ENCODE assay signal across 20 cellular contexts in genomic region chr1:56072310-56072709, GRCh38.
"Had no signal": no experiment of that assay in that cellular context is flagged by ENCODE, and none has a peak within 500 bp of the region (broad histone marks: within the 10 kb centered on the region; RNA-seq: fewer than 3 reads in every experiment).

No MANE protein-coding gene starts in this region.

- ATAC-seq: activated CD8-positive, alpha-beta T cell treated with anti-CD3 and anti-CD28 coated beads, Interleukin-2, amount 10 ng/mL, durations not matched to agents 7 days and 5 days; left lobe of liver; naive thymus-derived CD4-positive, alpha-beta T cell; SK-N-SH treated with all-trans-retinoic acid at 6 μM for 48 hours; stimulated activated naive CD8-positive, alpha-beta T cell treated with anti-CD3 and anti-CD28 coated beads, Interleukin-15, Interleukin-2, amounts not matched to agents 100 U/mL and 50 U/mL, for 24 hours had no signal

- H3K4me2 ChIP-seq: hepatocyte had no signal

- FAIRE-seq: colon had no signal

- H3K4me3 ChIP-seq: hepatocyte, spleen, transverse colon had no signal

- H2AFZ ChIP-seq: hepatocyte had no signal

- DNase-seq: activated CD4-positive, alpha-beta T cell treated with anti-CD3 and anti-CD28 coated beads, Interleukin-2, amount 50 U/mL, for 1 hour; activated CD4-positive, CD25-positive, alpha-beta regulatory T cell treated with anti-CD3 and anti-CD28 coated beads, Interleukin-2, amount 50 U/mL, for 72 hours; activated CD8-positive, alpha-beta T cell treated with anti-CD3 and anti-CD28 coated beads, Interleukin-2, amount 10 ng/mL, durations not matched to agents 7 days and 5 days; activated gamma-delta T cell; activated naive CD4-positive, alpha-beta T cell treated with anti-CD3 and anti-CD28 coated beads, Interleukin-2, amount 50 U/mL, for 16 hours; anterior cingulate cortex; brain microvascular endothelial cell; central memory CD4-positive, alpha-beta T cell; immature natural killer cell; naive thymus-derived CD4-positive, alpha-beta T cell; retina; spleen; stimulated activated CD4-positive, alpha-beta T cell treated with anti-CD3 and anti-CD28 coated beads, Interleukin-4, amount 100 ng/mL, for 4 hours; stimulated activated naive CD8-positive, alpha-beta T cell treated with anti-CD3 and anti-CD28 coated beads, Interleukin-15, Interleukin-2, amounts not matched to agents 100 U/mL and 50 U/mL, for 24 hours; transverse colon; WERI-Rb-1 had no signal

- H3K9me3 ChIP-seq: transverse colon had no signal

- H3K27ac ChIP-seq: brain microvascular endothelial cell, hepatocyte, spleen, WERI-Rb-1 had no signal

- H3K27me3 ChIP-seq: brain microvascular endothelial cell, hepatocyte, spleen, transverse colon had no signal

- H3K4me1 ChIP-seq: spleen had no signal

- H3K79me2 ChIP-seq: hepatocyte had no signal

- H3K36me3 ChIP-seq: brain microvascular endothelial cell, spleen, transverse colon, WERI-Rb-1 had no signal
